ENCODE assay signal across 22 cellular contexts in the genomic region with DNA sequence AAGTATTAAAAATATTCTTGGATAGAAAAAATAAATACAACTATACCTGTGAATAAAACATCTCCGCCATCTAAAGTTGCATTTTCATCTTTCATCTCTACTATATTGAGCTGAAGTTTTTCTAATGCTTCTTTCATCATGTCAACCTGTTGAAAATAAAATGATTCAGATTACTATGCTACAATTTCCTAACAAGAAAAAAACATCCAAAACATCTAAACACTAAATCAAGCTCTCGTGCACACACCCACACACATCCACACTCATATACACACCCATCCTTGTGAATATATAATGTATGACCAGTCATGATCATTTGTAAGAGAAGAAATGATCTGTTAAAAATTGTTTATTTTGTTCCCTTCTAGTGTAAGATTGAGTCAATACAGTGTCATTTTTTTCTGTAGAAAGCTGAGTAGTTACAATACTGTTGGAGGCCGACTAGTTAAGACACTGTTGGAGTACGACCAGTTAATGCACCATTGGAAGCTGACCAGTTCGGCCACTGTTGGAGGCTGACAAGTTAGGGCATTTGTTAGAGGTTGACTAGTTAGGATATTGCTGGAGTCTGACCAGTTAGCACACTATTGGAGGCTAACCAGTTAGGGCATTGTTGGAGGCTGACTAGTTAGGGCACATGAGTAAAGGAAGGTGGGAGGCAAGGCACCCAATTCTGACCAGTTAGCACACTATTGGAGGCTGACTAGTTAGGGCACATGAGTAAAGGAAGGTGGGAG.
"Had no signal": no experiment of that assay in that cellular context is flagged by ENCODE, and none has a peak within 500 bp of the region (broad histone marks: within the 10 kb centered on the region; RNA-seq: fewer than 3 reads in every experiment).

No MANE protein-coding gene starts in this region.

- ATAC-seq: foreskin keratinocyte, heart left ventricle, left lung had no signal

- H3K36me3 ChIP-seq: esophagus muscularis mucosa, heart left ventricle, left lung, stomach, thoracic aorta, uterus had no signal

- H3K9me3 Mint-ChIP-seq: activated naive CD8-positive, alpha-beta T cell treated with anti-CD3 and anti-CD28 coated beads, Interleukin-2, amount 10 ng/mL, durations not matched to agents 7 days and 5 days; activated T-cell treated with anti-CD3 and anti-CD28 coated beads, Interleukin-2, amount 50 U/mL, for 24 hours; nephron; T-helper 2 cell treated with Interferon-gamma antibody and Interleukin-4, amounts not matched to agents 5 μg/mL and 100 μg/mL, for 36 hours had no signal

- H3K9ac ChIP-seq: parathyroid adenoma had no signal

- H3K27me3 ChIP-seq: esophagus muscularis mucosa, foreskin keratinocyte, heart left ventricle, left lung, stomach, uterus had no signal

- H3K4me1 Mint-ChIP-seq: activated naive CD8-positive, alpha-beta T cell treated with anti-CD3 and anti-CD28 coated beads, Interleukin-2, amount 10 ng/mL, durations not matched to agents 7 days and 5 days had no signal

- H3K27ac Mint-ChIP-seq: activated naive CD8-positive, alpha-beta T cell treated with anti-CD3 and anti-CD28 coated beads, Interleukin-2, amount 10 ng/mL, durations not matched to agents 7 days and 5 days; activated T-cell treated with anti-CD3 and anti-CD28 coated beads, Interleukin-2, amount 50 U/mL, for 24 hours; T-helper 2 cell treated with Interferon-gamma antibody and Interleukin-4, amounts not matched to agents 5 μg/mL and 100 μg/mL, for 36 hours had no signal

- FAIRE-seq: bronchial epithelial cell, endometrium had no signal

- DNase-seq: activated CD4-positive, alpha-beta T cell treated with anti-CD3 and anti-CD28 coated beads, Interleukin-2, amount 50 U/mL, for 4 hours; activated CD4-positive, CD25-positive, alpha-beta regulatory T cell treated with anti-CD3 and anti-CD28 coated beads, Interleukin-2, amount 50 U/mL, for 72 hours; activated gamma-delta T cell treated with Interleukin-2 at 50 U/mL for 16 hours; activated naive CD8-positive, alpha-beta T cell treated with anti-CD3 and anti-CD28 coated beads, Interleukin-2, amount 10 ng/mL, durations not matched to agents 7 days and 5 days; activated T-cell treated with anti-CD3 and anti-CD28 coated beads, Interleukin-2, amount 50 U/mL, for 24 hours; anterior cingulate cortex; foreskin keratinocyte; heart left ventricle; islet precursor cell; left lung; mesendoderm; retina; stomach; uterus had no signal

- H3K36me3 Mint-ChIP-seq: activated naive CD8-positive, alpha-beta T cell treated with anti-CD3 and anti-CD28 coated beads, Interleukin-2, amount 10 ng/mL, durations not matched to agents 7 days and 5 days had no signal

- H3K4me3 Mint-ChIP-seq: activated naive CD8-positive, alpha-beta T cell treated with anti-CD3 and anti-CD28 coated beads, Interleukin-2, amount 10 ng/mL, durations not matched to agents 7 days and 5 days; activated T-cell treated with anti-CD3 and anti-CD28 coated beads, Interleukin-2, amount 50 U/mL, for 24 hours; nephron; T-helper 2 cell treated with Interferon-gamma antibody and Interleukin-4, amounts not matched to agents 5 μg/mL and 100 μg/mL, for 36 hours had no signal

- H3K9me3 ChIP-seq: esophagus muscularis mucosa, heart left ventricle, left lung, stomach, thoracic aorta, uterus had no signal

- H3K79me2 ChIP-seq: parathyroid adenoma had no signal

- H2AFZ ChIP-seq: parathyroid adenoma had no signal

- H3K27ac ChIP-seq: esophagus muscularis mucosa, foreskin keratinocyte, parathyroid adenoma had no signal

- H3K4me1 ChIP-seq: foreskin keratinocyte, uterus had no signal

- H3K4me3 ChIP-seq: esophagus muscularis mucosa, heart left ventricle, left lung, skin epidermis, stomach, thoracic aorta, uterus had no signal
